ENCODE assay signal across 8 cellular contexts in the genomic region with DNA sequence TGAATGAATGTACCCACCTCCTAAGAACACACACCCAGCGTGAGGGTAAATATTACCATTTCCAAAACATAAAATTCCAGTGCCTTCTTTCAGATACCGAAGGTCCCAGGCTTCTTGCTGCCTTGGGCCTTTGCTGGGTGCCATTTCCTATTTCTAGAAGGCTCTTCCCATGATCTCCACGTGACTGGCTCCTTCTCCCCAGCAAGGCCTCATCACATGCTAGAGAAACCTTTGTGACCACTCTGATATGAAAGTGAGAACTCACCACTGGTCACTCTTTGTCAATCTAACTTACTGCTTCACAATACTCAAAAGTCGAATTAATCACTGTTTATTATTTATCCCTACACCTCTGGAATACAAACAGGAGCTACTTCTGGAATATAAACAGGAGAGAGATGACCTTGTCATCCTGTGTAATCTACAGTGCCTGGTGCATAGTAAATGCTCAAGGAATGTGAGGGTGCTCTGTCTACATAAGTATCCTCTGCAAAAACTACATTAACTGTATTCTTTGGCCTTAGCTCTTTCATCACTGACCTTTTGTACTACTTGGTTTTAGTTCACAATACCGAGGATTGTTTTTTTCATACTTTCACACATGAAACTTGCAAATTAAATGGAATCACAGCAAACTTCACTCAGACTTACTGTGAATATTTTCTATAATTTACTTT. TPM values are rescaled to one million over a fixed set of nuclear protein-coding genes. Genes with fewer than 3 reads are reported as not detected.
A peak's percentile ranks its signal among the peaks of the same experiment; 100 is the strongest.
DNase-seq lines count a peak whose midpoint lies in the region; TF ChIP-seq lines count a peak whose summit lies in the region.

No MANE protein-coding gene starts in this region.

- peaks cover 26% of the 10 kb centered on the region for H3K4me1 Mint-ChIP-seq in activated naive CD4-positive, alpha-beta T cell treated with anti-CD3 and anti-CD28 coated beads, Interleukin-2, amount 10 ng/mL, durations not matched to agents 7 days and 5 days
- H3K4me1 Mint-ChIP-seq in activated T-helper 1 cell treated with anti-CD3 and anti-CD28 coated beads, Interleukin-12 subunit alpha, Interleukin-12 subunit beta, Interleukin-2, Interleukin-4 antibody, amounts not matched to agents 30 ng/mL and 10 ng/mL and 1 ng/mL, durations not matched to agents 14 hours and 24 hours and 36 hours (ENCODE audit: low read depth) = peaks cover 25% of the 10 kb centered on the region

- H3K4me1 ChIP-seq in tibial nerve (peaks cover 4 to 54% (median 30%) of the 10 kb centered on the region in 4 donors), HAP-1 (peaks cover 22% of the 10 kb centered on the region)

- H3K36me3 Mint-ChIP-seq in activated naive CD4-positive, alpha-beta T cell treated with anti-CD3 and anti-CD28 coated beads, Interleukin-2, amount 10 ng/mL, durations not matched to agents 7 days and 5 days = peaks cover 3% of the 10 kb centered on the region
- H3K36me3 Mint-ChIP-seq in activated T-helper 1 cell treated with anti-CD3 and anti-CD28 coated beads, Interleukin-12 subunit alpha, Interleukin-12 subunit beta, Interleukin-2, Interleukin-4 antibody, amounts not matched to agents 30 ng/mL and 10 ng/mL and 1 ng/mL, durations not matched to agents 14 hours and 24 hours and 36 hours (ENCODE audit: low read depth) = peaks cover 4% of the 10 kb centered on the region

- WGBS in tibial nerve, 2 donors = 39 to 44% methylated on average over 5 of the region's 5 CpGs

- no peak overlapping the region for H3K27ac Mint-ChIP-seq in activated naive CD4-positive, alpha-beta T cell treated with anti-CD3 and anti-CD28 coated beads, Interleukin-2, amount 10 ng/mL, durations not matched to agents 7 days and 5 days
- no peak overlapping the region for H3K27ac Mint-ChIP-seq in activated T-helper 1 cell treated with anti-CD3 and anti-CD28 coated beads, Interleukin-12 subunit alpha, Interleukin-12 subunit beta, Interleukin-2, Interleukin-4 antibody, amounts not matched to agents 30 ng/mL and 10 ng/mL and 1 ng/mL, durations not matched to agents 14 hours and 24 hours and 36 hours

- intact Hi-C loops in activated T-helper 1 cell treated with anti-CD3 and anti-CD28 coated beads, Interleukin-12 subunit alpha, Interleukin-12 subunit beta, Interleukin-2, Interleukin-4 antibody, amounts not matched to agents 30 ng/mL and 10 ng/mL and 1 ng/mL, durations not matched to agents 14 hours and 24 hours and 36 hours (cut with micrococcal nuclease) = no loop called here

- peak in 1 of 2 donors; percentile 71 for TF ChIP-seq EP300 in tibial nerve (IDR thresholded peaks at IDR 0.05)

- TF ChIP-seq CTCF in tibial nerve (IDR thresholded peaks at IDR 0.05) = no peak

- no peak for DNase-seq in activated naive CD4-positive, alpha-beta T cell treated with anti-CD3 and anti-CD28 coated beads, Interleukin-2, amount 10 ng/mL, durations not matched to agents 7 days and 5 days
- no peak for DNase-seq in activated naive CD4-positive, alpha-beta T cell treated with anti-CD3 and anti-CD28 coated beads, Interleukin-2, amount 50 U/mL, for 16 hours
- no peak for DNase-seq in activated T-helper 1 cell treated with anti-CD3 and anti-CD28 coated beads, Interleukin-12 subunit alpha, Interleukin-12 subunit beta, Interleukin-2, Interleukin-4 antibody, amounts not matched to agents 30 ng/mL and 10 ng/mL and 1 ng/mL, durations not matched to agents 14 hours and 24 hours and 36 hours (ENCODE audit: low spot score)
- DNase-seq in tibial nerve (ENCODE audit: low spot score in 2 of 2) (peak in 1 of 2 donors; percentile 62), Kasumi-1 (lab: John Stamatoyannopoulos, UW) (no peak), HAP-1 (ENCODE audit: low spot score in 2 of 2) (no peak), T-helper 9 cell (no peak)

- H3K4me3 ChIP-seq in tibial nerve (peak overlapping the region; percentile 56 to 97 (median 82)), HAP-1 (no peak overlapping the region; the same call in 1 of the 2 replicates)

- H3K4me3 Mint-ChIP-seq in activated naive CD4-positive, alpha-beta T cell treated with anti-CD3 and anti-CD28 coated beads, Interleukin-2, amount 10 ng/mL, durations not matched to agents 7 days and 5 days = peak overlapping the region; percentile 91
- H3K4me3 Mint-ChIP-seq in activated T-helper 1 cell treated with anti-CD3 and anti-CD28 coated beads, Interleukin-12 subunit alpha, Interleukin-12 subunit beta, Interleukin-2, Interleukin-4 antibody, amounts not matched to agents 30 ng/mL and 10 ng/mL and 1 ng/mL, durations not matched to agents 14 hours and 24 hours and 36 hours = peak overlapping the region; percentile 92

- peaks cover 7% of the 10 kb centered on the region for H3K27me3 Mint-ChIP-seq in activated naive CD4-positive, alpha-beta T cell treated with anti-CD3 and anti-CD28 coated beads, Interleukin-2, amount 10 ng/mL, durations not matched to agents 7 days and 5 days
- H3K27me3 Mint-ChIP-seq in activated T-helper 1 cell treated with anti-CD3 and anti-CD28 coated beads, Interleukin-12 subunit alpha, Interleukin-12 subunit beta, Interleukin-2, Interleukin-4 antibody, amounts not matched to agents 30 ng/mL and 10 ng/mL and 1 ng/mL, durations not matched to agents 14 hours and 24 hours and 36 hours (ENCODE audit: insufficient read depth) = peaks cover 13% of the 10 kb centered on the region

- in situ Hi-C loops in HAP-1 (cut with MboI; ENCODE audit: low sequenced_read_pairs) = no loop called here

- H3K27me3 ChIP-seq in layer of hippocampus (ENCODE audit: control insufficient read depth, insufficient read depth, low read length) = no peaks in the 10 kb centered on the region
- no peaks in the 10 kb centered on the region for H3K27me3 ChIP-seq in tibial nerve
- 0 out of 2 replicates have a peak, but pooled peaks cover 3% of the 10 kb centered on the region for H3K27me3 ChIP-seq in HAP-1 (ENCODE audit: low read depth)

- H3K9me3 Mint-ChIP-seq in activated naive CD4-positive, alpha-beta T cell treated with anti-CD3 and anti-CD28 coated beads, Interleukin-2, amount 10 ng/mL, durations not matched to agents 7 days and 5 days = no peaks in the 10 kb centered on the region
- no peaks in the 10 kb centered on the region for H3K9me3 Mint-ChIP-seq in activated T-helper 1 cell treated with anti-CD3 and anti-CD28 coated beads, Interleukin-12 subunit alpha, Interleukin-12 subunit beta, Interleukin-2, Interleukin-4 antibody, amounts not matched to agents 30 ng/mL and 10 ng/mL and 1 ng/mL, durations not matched to agents 14 hours and 24 hours and 36 hours

- TF ChIP-seq POLR2A in tibial nerve (IDR thresholded peaks at IDR 0.05) = no peak

- no peaks in the 10 kb centered on the region for H3K9me3 ChIP-seq in tibial nerve
- H3K9me3 ChIP-seq in HAP-1 = no peaks in the 10 kb centered on the region

- CTCF ChIA-PET in activated naive CD4-positive, alpha-beta T cell treated with anti-CD3 and anti-CD28 coated beads, Interleukin-2, amount 10 ng/mL, durations not matched to agents 7 days and 5 days (lab: Charles Lee) = no interaction called here

- H3K36me3 ChIP-seq in tibial nerve (peaks cover 0 to 3% (median 0%) of the 10 kb centered on the region in 3 donors), HAP-1 (replicated peaks) (no peaks in the 10 kb centered on the region)

- H3K27ac ChIP-seq in layer of hippocampus (ENCODE audit: low read depth, low read length) (peak overlapping the region; percentile 25), tibial nerve (peak overlapping the region; percentile 76 to 95 (median 88))

RNA-seq across cellular contexts. Expression of a gene that starts 1.6 kb away (rescaled TPM):
- total RNA-seq in activated T-helper 1 cell treated with anti-CD3 and anti-CD28 coated beads, Interleukin-12 subunit alpha, Interleukin-12 subunit beta, Interleukin-2, Interleukin-4 antibody, amounts not matched to agents 30 ng/mL and 10 ng/mL and 1 ng/mL, durations not matched to agents 14 hours and 24 hours and 36 hours = 17.3 and 17.5 TPM in 2 replicates
- 10 to 100 TPM; 53.4 to 92.0 (median 65.6) TPM for total RNA-seq in tibial nerve

RNA-seq across cellular contexts. Expression of a gene that starts 26.8 kb away (rescaled TPM):
- not detected in 2 replicates for total RNA-seq in activated T-helper 1 cell treated with anti-CD3 and anti-CD28 coated beads, Interleukin-12 subunit alpha, Interleukin-12 subunit beta, Interleukin-2, Interleukin-4 antibody, amounts not matched to agents 30 ng/mL and 10 ng/mL and 1 ng/mL, durations not matched to agents 14 hours and 24 hours and 36 hours
- total RNA-seq in tibial nerve = not detected

RNA-seq across cellular contexts. Expression of a gene that starts 41.2 kb away (rescaled TPM):
- not detected in 2 replicates for total RNA-seq in activated T-helper 1 cell treated with anti-CD3 and anti-CD28 coated beads, Interleukin-12 subunit alpha, Interleukin-12 subunit beta, Interleukin-2, Interleukin-4 antibody, amounts not matched to agents 30 ng/mL and 10 ng/mL and 1 ng/mL, durations not matched to agents 14 hours and 24 hours and 36 hours
- not detected for total RNA-seq in tibial nerve

RNA-seq across cellular contexts. Expression of a gene that starts 58.8 kb away (rescaled TPM):
- not detected in 2 replicates for total RNA-seq in activated T-helper 1 cell treated with anti-CD3 and anti-CD28 coated beads, Interleukin-12 subunit alpha, Interleukin-12 subunit beta, Interleukin-2, Interleukin-4 antibody, amounts not matched to agents 30 ng/mL and 10 ng/mL and 1 ng/mL, durations not matched to agents 14 hours and 24 hours and 36 hours
- total RNA-seq in tibial nerve = not detected
